Comparison of ENCODE assay signal across 9 cellular contexts in genomic region chr1:8040586-8040985, GRCh38. TPM values are rescaled to one million over a fixed set of nuclear protein-coding genes. Genes with fewer than 3 reads are reported as not detected.
DNase-seq lines count a peak whose midpoint lies in the region; TF ChIP-seq lines count a peak whose summit lies in the region.
"Had no signal": no experiment of that assay in that cellular context is flagged by ENCODE, and none has a peak within 500 bp of the region (broad histone marks: within the 10 kb centered on the region; RNA-seq: fewer than 3 reads in every experiment).

No MANE protein-coding gene starts in this region.

- DNase-seq in AG20443 (ENCODE audit: low spot score) (peak; percentile 90), NCI-H2029 treated with DMSO at 0.1 percent for 48 hours (lab: John Stamatoyannopoulos, UW) (peak; percentile 75), choroid plexus epithelial cell (ENCODE audit: low read depth) (peak; percentile 98), mucosa of gallbladder (ENCODE audit: low spot score) (peak; percentile 89), GM13977 (ENCODE audit: low spot score) (no peak), GM13976 (ENCODE audit: low spot score) (no peak)
- DNase-seq in activated CD4-positive, alpha-beta T cell treated with anti-CD3 and anti-CD28 coated beads, Interleukin-2, amount 50 U/mL, for 48 hours = no peak
- no peak for DNase-seq in activated CD4-positive, alpha-beta memory T cell treated with anti-CD3 and anti-CD28 coated beads, Interleukin-2, amount 10 ng/mL, durations not matched to agents 7 days and 5 days

- H3K4me3 Mint-ChIP-seq in activated CD4-positive, alpha-beta memory T cell treated with anti-CD3 and anti-CD28 coated beads, Interleukin-2, amount 10 ng/mL, durations not matched to agents 7 days and 5 days = no peak overlapping the region
- H3K4me3 Mint-ChIP-seq: activated naive CD8-positive, alpha-beta T cell had no signal

- POLR2A ChIA-PET in activated CD4-positive, alpha-beta memory T cell treated with anti-CD3 and anti-CD28 coated beads, Interleukin-2, amount 10 ng/mL, durations not matched to agents 7 days and 5 days (lab: Charles Lee) = no interaction called here

- in situ Hi-C loops in GM13977 (cut with MboI; ENCODE audit: low pct_unique_long_range_greater_than_20kb, low sequenced_read_pairs, unreplicated experiment) (no loop called here), GM13976 (cut with MboI; ENCODE audit: low sequenced_read_pairs, unreplicated experiment) (no loop called here)

- H3K4me1 Mint-ChIP-seq in activated CD4-positive, alpha-beta memory T cell treated with anti-CD3 and anti-CD28 coated beads, Interleukin-2, amount 10 ng/mL, durations not matched to agents 7 days and 5 days = no peaks in the 10 kb centered on the region

- H3K27ac Mint-ChIP-seq in activated CD4-positive, alpha-beta memory T cell treated with anti-CD3 and anti-CD28 coated beads, Interleukin-2, amount 10 ng/mL, durations not matched to agents 7 days and 5 days = no peak overlapping the region
- H3K27ac Mint-ChIP-seq: activated naive CD8-positive, alpha-beta T cell had no signal

- no peak overlapping the region for H3K4me3 ChIP-seq in choroid plexus epithelial cell (ENCODE audit: low read depth, low read length)

- H3K36me3 Mint-ChIP-seq in activated CD4-positive, alpha-beta memory T cell treated with anti-CD3 and anti-CD28 coated beads, Interleukin-2, amount 10 ng/mL, durations not matched to agents 7 days and 5 days (ENCODE audit: low read depth) = no peaks in the 10 kb centered on the region

- TF ChIP-seq CTCF in choroid plexus epithelial cell (conservative IDR thresholded peaks at IDR 0.05; ENCODE audit: low read depth, low read length) (no peak), GM13977 (IDR thresholded peaks at IDR 0.05; ENCODE audit: extremely low read depth, insufficient read depth, missing control alignments) (no peak), GM13976 (IDR thresholded peaks at IDR 0.05; ENCODE audit: borderline replicate concordance, control extremely low read depth, extremely low read depth, insufficient read depth, missing control alignments) (no peak)

- no peaks in the 10 kb centered on the region for H3K9me3 Mint-ChIP-seq in activated CD4-positive, alpha-beta memory T cell treated with anti-CD3 and anti-CD28 coated beads, Interleukin-2, amount 10 ng/mL, durations not matched to agents 7 days and 5 days

- peaks cover 6% of the 10 kb centered on the region for H3K27me3 Mint-ChIP-seq in activated CD4-positive, alpha-beta memory T cell treated with anti-CD3 and anti-CD28 coated beads, Interleukin-2, amount 10 ng/mL, durations not matched to agents 7 days and 5 days

- CTCF ChIA-PET in activated CD4-positive, alpha-beta memory T cell treated with anti-CD3 and anti-CD28 coated beads, Interleukin-2, amount 10 ng/mL, durations not matched to agents 7 days and 5 days (lab: Charles Lee) = no interaction called here

RNA-seq across cellular contexts. Expression of gene ERRFI1, which starts 14.5 kb away (rescaled TPM):
- total RNA-seq in mucosa of gallbladder = 76.8 TPM
- total RNA-seq in activated CD4-positive, alpha-beta memory T cell treated with anti-CD3 and anti-CD28 coated beads, Interleukin-2, amount 10 ng/mL, durations not matched to agents 7 days and 5 days = 1 to 10 TPM in 1 of 2 experiments, under 1 TPM in 1; 0.83 to 1.0 TPM

Comparison
In these comparisons a context has a peak if more than half of its experiments do, and no peak if none do; other contexts are left out.
1. DNase-seq: peak in AG20443 (single experiment), NCI-H2029 treated with DMSO at 0.1 percent for 48 hours (single experiment), choroid plexus epithelial cell (single experiment) and mucosa of gallbladder (single experiment); none in GM13977 (single experiment), activated CD4-positive, alpha-beta T cell treated with anti-CD3 and anti-CD28 coated beads, Interleukin-2, amount 50 U/mL, for 48 hours (0 of 2), GM13976 (single experiment) and activated CD4-positive, alpha-beta memory T cell treated with anti-CD3 and anti-CD28 coated beads, Interleukin-2, amount 10 ng/mL, durations not matched to agents 7 days and 5 days (single experiment).
2. RNA of gene ERRFI1, which starts 14.5 kb away (total RNA-seq): 76.8 TPM in mucosa of gallbladder (single experiment); 0.83 to 1.0 TPM in activated CD4-positive, alpha-beta memory T cell treated with anti-CD3 and anti-CD28 coated beads, Interleukin-2, amount 10 ng/mL, durations not matched to agents 7 days and 5 days; every median in the first group is over 10 times any median in the second.